1 cellular context compared by ENCODE assay signal in the genomic region with DNA sequence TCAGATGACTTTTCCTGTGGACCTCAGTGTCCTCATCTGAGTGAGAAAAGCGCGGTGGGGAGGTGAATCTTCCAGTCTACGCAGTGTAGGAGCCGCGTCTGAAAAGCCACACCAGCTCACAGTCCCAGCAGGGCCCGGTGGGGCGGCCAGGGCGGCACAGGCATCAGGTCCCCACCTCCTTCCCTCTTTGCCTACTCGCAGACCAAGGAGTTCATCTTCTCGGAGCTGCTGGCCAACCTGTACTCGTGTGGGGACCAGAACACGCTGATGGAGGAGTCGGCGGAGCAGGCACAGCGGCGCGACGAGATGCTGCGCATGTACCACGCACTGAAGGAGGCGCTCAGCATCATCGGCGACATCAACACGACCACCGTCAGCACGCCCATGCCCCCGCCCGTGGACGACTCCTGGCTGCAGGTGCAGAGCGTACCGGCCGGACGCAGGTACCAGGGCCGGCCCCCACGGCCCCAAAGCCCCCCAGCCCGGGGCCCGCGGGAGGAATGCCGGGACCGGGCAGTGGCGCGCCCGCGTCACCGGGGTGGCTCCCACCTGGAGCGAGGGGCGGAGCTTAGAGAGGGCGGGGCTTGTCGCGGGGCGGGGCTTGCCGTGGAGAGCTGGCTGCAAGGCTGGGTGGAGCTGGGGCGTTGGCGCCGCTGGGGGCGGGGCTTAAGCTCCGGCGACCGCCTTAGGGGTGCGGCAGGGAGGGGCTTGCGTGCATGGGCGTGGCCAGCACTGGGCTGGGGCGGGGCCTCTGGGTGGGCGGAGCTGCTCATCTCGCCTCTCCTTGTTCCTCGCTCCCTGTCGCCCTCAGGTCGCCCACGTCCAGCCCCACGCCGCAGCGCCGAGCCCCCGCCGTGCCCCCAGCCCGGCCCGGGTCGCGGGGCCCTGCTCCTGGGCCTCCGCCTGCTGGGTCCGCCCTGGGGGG.
TF ChIP-seq lines count a peak whose summit lies in the region.

No MANE protein-coding gene starts in this region.

TF ChIP-seq in GM23338, 12 proteins besides CTCF, POLR2A, EP300 and RAD21 (continued from another document):
- TF ChIP-seq, protein P1, sequence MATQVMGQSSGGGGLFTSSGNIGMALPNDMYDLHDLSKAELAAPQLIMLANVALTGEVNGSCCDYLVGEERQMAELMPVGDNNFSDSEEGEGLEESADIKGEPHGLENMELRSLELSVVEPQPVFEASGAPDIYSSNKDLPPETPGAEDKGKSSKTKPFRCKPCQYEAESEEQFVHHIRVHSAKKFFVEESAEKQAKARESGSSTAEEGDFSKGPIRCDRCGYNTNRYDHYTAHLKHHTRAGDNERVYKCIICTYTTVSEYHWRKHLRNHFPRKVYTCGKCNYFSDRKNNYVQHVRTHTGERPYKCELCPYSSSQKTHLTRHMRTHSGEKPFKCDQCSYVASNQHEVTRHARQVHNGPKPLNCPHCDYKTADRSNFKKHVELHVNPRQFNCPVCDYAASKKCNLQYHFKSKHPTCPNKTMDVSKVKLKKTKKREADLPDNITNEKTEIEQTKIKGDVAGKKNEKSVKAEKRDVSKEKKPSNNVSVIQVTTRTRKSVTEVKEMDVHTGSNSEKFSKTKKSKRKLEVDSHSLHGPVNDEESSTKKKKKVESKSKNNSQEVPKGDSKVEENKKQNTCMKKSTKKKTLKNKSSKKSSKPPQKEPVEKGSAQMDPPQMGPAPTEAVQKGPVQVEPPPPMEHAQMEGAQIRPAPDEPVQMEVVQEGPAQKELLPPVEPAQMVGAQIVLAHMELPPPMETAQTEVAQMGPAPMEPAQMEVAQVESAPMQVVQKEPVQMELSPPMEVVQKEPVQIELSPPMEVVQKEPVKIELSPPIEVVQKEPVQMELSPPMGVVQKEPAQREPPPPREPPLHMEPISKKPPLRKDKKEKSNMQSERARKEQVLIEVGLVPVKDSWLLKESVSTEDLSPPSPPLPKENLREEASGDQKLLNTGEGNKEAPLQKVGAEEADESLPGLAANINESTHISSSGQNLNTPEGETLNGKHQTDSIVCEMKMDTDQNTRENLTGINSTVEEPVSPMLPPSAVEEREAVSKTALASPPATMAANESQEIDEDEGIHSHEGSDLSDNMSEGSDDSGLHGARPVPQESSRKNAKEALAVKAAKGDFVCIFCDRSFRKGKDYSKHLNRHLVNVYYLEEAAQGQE (IDR thresholded peaks at IDR 0.05; ENCODE audit: unreplicated experiment), result no peak
- no peak for TF ChIP-seq ZNF331 (CRISPR knock-in tag; IDR thresholded peaks at IDR 0.05; ENCODE audit: low read depth)
- no peak for TF ChIP-seq ZNF114 (CRISPR knock-in tag; IDR thresholded peaks at IDR 0.05)
- TF ChIP-seq CREB1 (CRISPR knock-in tag; IDR thresholded peaks at IDR 0.05; ENCODE audit: low read depth), result peak; percentile 64; the same call in 1 of the 2 replicates
- TF ChIP-seq ETS1 (IDR thresholded peaks at IDR 0.05), result no peak
- peak; percentile 61 for TF ChIP-seq POLR2AphosphoS5 (IDR thresholded peaks at IDR 0.05; ENCODE audit: low read depth)
TF ChIP-seq in GM23338: peak in this region for 2.
